ENCODE assay signal across 8 cellular contexts in genomic region chr17:43211123-43211479, GRCh38. TPM values are rescaled to one million over a fixed set of nuclear protein-coding genes. Genes with fewer than 3 reads are reported as not detected.
DNase-seq lines count a peak whose midpoint lies in the region; ATAC-seq and TF ChIP-seq lines count a peak whose summit lies in the region.

No MANE protein-coding gene starts in this region.

- H3K36me3 ChIP-seq in H7 (replicated peaks; ENCODE audit: control insufficient read depth, insufficient read depth, low read length) (no peaks in the 10 kb centered on the region), skeletal muscle tissue (ENCODE audit: control insufficient read depth in 3 of 3, insufficient read depth in 3 of 3, low read length in 3 of 3) (peaks cover 23 to 56% (median 51%) of the 10 kb centered on the region in 3 donors)

- H3K9me3 ChIP-seq in skeletal muscle tissue (ENCODE audit: control insufficient read depth in 3 of 3, low read length in 3 of 3), result no peaks in the 10 kb centered on the region

- ATAC-seq in HG02981 (IDR thresholded peaks at IDR 0.05; ENCODE audit: unreplicated experiment), result no peak

- H3K4me3 ChIP-seq in H7 (ENCODE audit: insufficient read depth, low read depth, low read length) (peak overlapping the region; percentile 61), WI38 (ENCODE audit: low read depth, low read length) (peak overlapping the region; percentile 77), foreskin fibroblast (ENCODE audit: low read depth in 1 of 2, low read length in 2 of 2) (peak overlapping the region; percentile 65 to 74), skeletal muscle tissue (ENCODE audit: low read length in 3 of 3) (peak overlapping the region in 2 of 3 donors; percentile 25 to 36)

- H3K4me1 ChIP-seq in skeletal muscle tissue (ENCODE audit: control insufficient read depth in 3 of 3, insufficient read depth in 3 of 3, low read length in 3 of 3), result peaks cover 0 to 5% (median 0%) of the 10 kb centered on the region in 3 donors

- H3K9ac ChIP-seq in skeletal muscle tissue (ENCODE audit: low read depth in 1 of 3, low read length in 3 of 3), result peak overlapping the region in 2 of 3 donors; percentile 10 to 63

- H3K27me3 ChIP-seq in H7 (ENCODE audit: control insufficient read depth, insufficient read depth, low read length) (no peaks in the 10 kb centered on the region), skeletal muscle tissue (ENCODE audit: control insufficient read depth in 3 of 3, insufficient read depth in 3 of 3, low read length in 3 of 3) (no peaks in the 10 kb centered on the region)

- H3K27ac ChIP-seq in skeletal muscle tissue (ENCODE audit: low read depth, low read length), result peak overlapping the region; percentile 14

- DNase-seq in H7, result no peak
- peak in 1 of 2 donors; percentile 15 for DNase-seq in foreskin fibroblast
- no peak for DNase-seq in occipital lobe (lab: John Stamatoyannopoulos, UW)
- no peak for DNase-seq in hypothalamus (lab: John Stamatoyannopoulos, UW)
- DNase-seq in GM19240 (ENCODE audit: insufficient read length, low spot score), result no peak

- no peak for TF ChIP-seq CTCF in WI38 (IDR thresholded peaks at IDR 0.05; ENCODE audit: low read depth, low read length)
- TF ChIP-seq CTCF in foreskin fibroblast (IDR thresholded peaks at IDR 0.05; ENCODE audit: low read depth, low read length), result no peak

RNA-seq across cellular contexts. Expression of gene TMEM106A, which starts 0.6 kb away (rescaled TPM):
- 0.96 and 1.7 TPM in 2 replicates for total RNA-seq in H7 (2014; rRNA removed; shearing (Covaris generic))
- 5.2 TPM for total RNA-seq in skeletal muscle tissue
- 0.62 TPM for total RNA-seq in occipital lobe

RNA-seq across cellular contexts. Expression of gene CCDC200, which starts 17.3 kb away (rescaled TPM):
- not detected in 2 replicates for total RNA-seq in H7 (2014; rRNA removed; shearing (Covaris generic))
- total RNA-seq in skeletal muscle tissue (not detected), occipital lobe (not detected)

RNA-seq across cellular contexts. Expression of gene RNU2-1, which starts 22.7 kb away (rescaled TPM):
- not detected in 2 replicates for total RNA-seq in H7 (2014; rRNA removed; shearing (Covaris generic))
- total RNA-seq in skeletal muscle tissue (not detected), occipital lobe (not detected)

RNA-seq across cellular contexts. Expression of gene NBR1, which starts 40.1 kb away (rescaled TPM):
- total RNA-seq in H7 (2014; rRNA removed; shearing (Covaris generic)), result 44.2 and 60.1 TPM in 2 replicates
- 56.9 TPM for total RNA-seq in skeletal muscle tissue
- total RNA-seq in occipital lobe, result 64.3 TPM
